19 cellular contexts compared by ENCODE assay signal in genomic region chr11:75632962-75633361, GRCh38. TPM values are rescaled to one million over a fixed set of nuclear protein-coding genes. Genes with fewer than 3 reads are reported as not detected.
DNase-seq lines count a peak whose midpoint lies in the region; ATAC-seq and TF ChIP-seq lines count a peak whose summit lies in the region.
"Had no signal": no experiment of that assay in that cellular context is flagged by ENCODE, and none has a peak within 500 bp of the region (broad histone marks: within the 10 kb centered on the region; RNA-seq: fewer than 3 reads in every experiment).

No MANE protein-coding gene starts in this region.

- no peaks in the 10 kb centered on the region for H3K9me3 Mint-ChIP-seq in neural progenitor cell
- no peaks in the 10 kb centered on the region for H3K9me3 Mint-ChIP-seq in HFFc6
- H3K9me3 Mint-ChIP-seq: CD8-positive, alpha-beta memory T cell; GM23338 had no signal

- H3K4me1 ChIP-seq in hepatocyte (ENCODE audit: insufficient read depth) (peaks cover 21% of the 10 kb centered on the region), neural progenitor cell (peaks cover 53% of the 10 kb centered on the region)

- H3K79me2 ChIP-seq in hepatocyte: no peaks in the 10 kb centered on the region
- H3K79me2 ChIP-seq in neural progenitor cell (ENCODE audit: low read depth): no peaks in the 10 kb centered on the region

- no peaks in the 10 kb centered on the region for H4K20me1 ChIP-seq in hepatocyte (ENCODE audit: insufficient read depth, poor library complexity, severe bottlenecking)
- no peaks in the 10 kb centered on the region for H4K20me1 ChIP-seq in neural progenitor cell (ENCODE audit: low read depth)

- no peak for ATAC-seq in GM21786 (IDR thresholded peaks at IDR 0.05; ENCODE audit: unreplicated experiment)
- ATAC-seq in GM19035 (IDR thresholded peaks at IDR 0.05; ENCODE audit: unreplicated experiment): no peak
- ATAC-seq: GM12878, K562 had no signal

- H3K4me2 ChIP-seq in hepatocyte: no peak overlapping the region
- peak overlapping the region; percentile 40 for H3K4me2 ChIP-seq in neural progenitor cell
- H3K4me2 ChIP-seq: GM23338 had no signal

- H3K9me3 ChIP-seq in WERI-Rb-1 (ENCODE audit: severe bottlenecking): no peaks in the 10 kb centered on the region
- no peaks in the 10 kb centered on the region for H3K9me3 ChIP-seq in hepatocyte (ENCODE audit: low read depth)
- no peaks in the 10 kb centered on the region for H3K9me3 ChIP-seq in neural progenitor cell (ENCODE audit: low read depth)
- H3K9me3 ChIP-seq: BE2C had no signal

- peaks cover 82% of the 10 kb centered on the region for H3K4me1 Mint-ChIP-seq in neural progenitor cell
- peaks cover 15% of the 10 kb centered on the region for H3K4me1 Mint-ChIP-seq in HFFc6 (ENCODE audit: low read depth)
- H3K4me1 Mint-ChIP-seq: CD4-positive, CD25-positive, alpha-beta regulatory T cell; CD8-positive, alpha-beta memory T cell had no signal

- peaks cover 7% of the 10 kb centered on the region for H3F3A ChIP-seq in neural progenitor cell (ENCODE audit: low read depth)

- TF ChIP-seq CTCF in WERI-Rb-1 (IDR thresholded peaks at IDR 0.05; ENCODE audit: low read depth, low read length): no peak
- TF ChIP-seq CTCF in hepatocyte (IDR thresholded peaks at IDR 0.05; ENCODE audit: poor library complexity): no peak
- TF ChIP-seq CTCF in neural progenitor cell (IDR thresholded peaks at IDR 0.05): no peak
- no peak for TF ChIP-seq CTCF in HFFc6 (IDR thresholded peaks at IDR 0.05)

- H2AFZ ChIP-seq in hepatocyte: no peak overlapping the region
- no peak overlapping the region for H2AFZ ChIP-seq in neural progenitor cell (replicated peaks)

- H3K27ac Mint-ChIP-seq in neural progenitor cell (peak overlapping the region; percentile 58), HFFc6 (no peak overlapping the region)
- H3K27ac Mint-ChIP-seq: CD4-positive, CD25-positive, alpha-beta regulatory T cell; GM23338 had no signal

- H3K36me3 Mint-ChIP-seq in neural progenitor cell (peaks cover 14% of the 10 kb centered on the region), HFFc6 (ENCODE audit: low read depth) (no peaks in the 10 kb centered on the region)
- H3K36me3 Mint-ChIP-seq: CD4-positive, CD25-positive, alpha-beta regulatory T cell; CD8-positive, alpha-beta memory T cell had no signal

- no peaks in the 10 kb centered on the region for H3K27me3 ChIP-seq in WERI-Rb-1 (ENCODE audit: insufficient read depth, low read depth, severe bottlenecking)
- no peaks in the 10 kb centered on the region for H3K27me3 ChIP-seq in hepatocyte
- no peaks in the 10 kb centered on the region for H3K27me3 ChIP-seq in neural progenitor cell
- H3K27me3 ChIP-seq: BE2C had no signal

- H3K9me2 ChIP-seq in hepatocyte (replicated peaks; ENCODE audit: insufficient read depth): no peaks in the 10 kb centered on the region

- H3K36me3 ChIP-seq in WERI-Rb-1 (no peaks in the 10 kb centered on the region), hepatocyte (replicated peaks; ENCODE audit: insufficient read depth, low read depth) (no peaks in the 10 kb centered on the region), neural progenitor cell (no peaks in the 10 kb centered on the region)
- H3K36me3 ChIP-seq: BE2C had no signal

- H3K4me3 ChIP-seq in WERI-Rb-1 (ENCODE audit: low read depth, low read length): peak overlapping the region; percentile 20; the same call in 1 of the 2 replicates
- H3K4me3 ChIP-seq in hepatocyte: no peak overlapping the region
- no peak overlapping the region for H3K4me3 ChIP-seq in neural progenitor cell
- H3K4me3 ChIP-seq: GM12878, GM23338, K562 had no signal

- no peak overlapping the region for H3K9ac ChIP-seq in neural progenitor cell

- 78% methylated on average over 2 of the region's 2 CpGs for WGBS in hepatocyte (ENCODE audit: low lambda C conversion rate, missing lambda C conversion rate)

- H3K27me3 Mint-ChIP-seq in neural progenitor cell (ENCODE audit: insufficient read depth, low read depth): no peaks in the 10 kb centered on the region
- H3K27me3 Mint-ChIP-seq in HFFc6 (ENCODE audit: insufficient read depth): peaks cover 13% of the 10 kb centered on the region

- H3K27ac ChIP-seq in WERI-Rb-1: peak overlapping the region; percentile 38
- H3K27ac ChIP-seq in hepatocyte: peak overlapping the region; percentile 91
- no peak overlapping the region for H3K27ac ChIP-seq in neural progenitor cell

- H3K4me3 Mint-ChIP-seq in neural progenitor cell (no peak overlapping the region), HFFc6 (no peak overlapping the region)
- H3K4me3 Mint-ChIP-seq: CD4-positive, CD25-positive, alpha-beta regulatory T cell; CD8-positive, alpha-beta memory T cell; GM23338 had no signal

- DNase-seq in EH (ENCODE audit: low read depth) (peak; percentile 6), WERI-Rb-1 (no peak), hepatocyte (ENCODE audit: low spot score) (no peak), neural progenitor cell (ENCODE audit: low spot score) (no peak), HFFc6 (no peak), SKM-1 treated with dmso at 0.1 percent for 144 hours (lab: John Stamatoyannopoulos, UW; ENCODE audit: unreplicated experiment) (no peak)
- DNase-seq: BE2C; C1 segment of cervical spinal cord; CD4-positive, CD25-positive, alpha-beta regulatory T cell; CD8-positive, alpha-beta memory T cell; DMS79 treated with DMSO at 0.1 percent for 48 hours; EL; HCEC 1CT; IMR-90 had no signal

RNA-seq across cellular contexts. Expression of gene MAP6, which starts 35.9 kb away (rescaled TPM):
- total RNA-seq in hepatocyte (2.2 and 3.8 TPM in 2 replicates), neural progenitor cell (ENCODE audit: low replicate concordance) (9.7 and 9.9 TPM in 2 replicates)
- 4.4 and 6.4 TPM in 2 replicates for polyA plus RNA-seq in hepatocyte
- total RNA-seq in HFFc6 (2021; fragmentation: NEBNext Ultra II Directional; extraction: Animal tissue kit (Norgen Biotek cat#: 25700)): 1 to 10 TPM in 3 of 6 experiments, under 1 TPM in 3; 0.53 to 4.3 (median 0.96) TPM
- total RNA-seq: K562 had no signal
- polyA plus RNA-seq: CD4-positive, CD25-positive, alpha-beta regulatory T cell; CD8-positive, alpha-beta memory T cell; K562 had no signal
